Comparison of ENCODE assay signal across 22 cellular contexts in the genomic region with DNA sequence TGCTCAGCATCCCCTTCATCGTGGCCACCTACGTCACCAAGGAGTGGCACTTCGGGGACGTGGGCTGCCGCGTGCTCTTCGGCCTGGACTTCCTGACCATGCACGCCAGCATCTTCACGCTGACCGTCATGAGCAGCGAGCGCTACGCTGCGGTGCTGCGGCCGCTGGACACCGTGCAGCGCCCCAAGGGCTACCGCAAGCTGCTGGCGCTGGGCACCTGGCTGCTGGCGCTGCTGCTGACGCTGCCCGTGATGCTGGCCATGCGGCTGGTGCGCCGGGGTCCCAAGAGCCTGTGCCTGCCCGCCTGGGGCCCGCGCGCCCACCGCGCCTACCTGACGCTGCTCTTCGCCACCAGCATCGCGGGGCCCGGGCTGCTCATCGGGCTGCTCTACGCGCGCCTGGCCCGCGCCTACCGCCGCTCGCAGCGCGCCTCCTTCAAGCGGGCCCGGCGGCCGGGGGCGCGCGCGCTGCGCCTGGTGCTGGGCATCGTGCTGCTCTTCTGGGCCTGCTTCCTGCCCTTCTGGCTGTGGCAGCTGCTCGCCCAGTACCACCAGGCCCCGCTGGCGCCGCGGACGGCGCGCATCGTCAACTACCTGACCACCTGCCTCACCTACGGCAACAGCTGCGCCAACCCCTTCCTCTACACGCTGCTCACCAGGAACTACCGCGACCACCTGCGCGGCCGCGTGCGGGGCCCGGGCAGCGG. TPM values are rescaled to one million over a fixed set of nuclear protein-coding genes. Genes with fewer than 3 reads are reported as not detected.
"Had no signal": no experiment of that assay in that cellular context is flagged by ENCODE, and none has a peak within 500 bp of the region (broad histone marks: within the 10 kb centered on the region; RNA-seq: fewer than 3 reads in every experiment).

No MANE protein-coding gene starts in this region.

- H3K36me3 Mint-ChIP-seq: activated naive CD8-positive, alpha-beta T cell; brain; immature natural killer cell; neural progenitor cell had no signal

- FAIRE-seq: urothelium cell line had no signal

- H2AFZ ChIP-seq: neural progenitor cell had no signal

- H3K9me3 Mint-ChIP-seq: immature natural killer cell, neural progenitor cell had no signal

- H3K9me3 ChIP-seq: stomach, thoracic aorta had no signal

- DNase-seq: activated CD4-positive, alpha-beta T cell treated with anti-CD3 and anti-CD28 coated beads for 1 hour; activated CD4-positive, alpha-beta T cell treated with anti-CD3 and anti-CD28 coated beads, Interleukin-2, amount 50 U/mL, for 48 hours; activated gamma-delta T cell; activated T-cell treated with anti-CD3 and anti-CD28 coated beads, Interleukin-2, amount 50 U/mL, for 48 hours; amygdala; cerebellar nuclear complex; hypothalamus; immature natural killer cell; midbrain; retina; stomach; T-helper 9 cell had no signal

- H3K4me3 Mint-ChIP-seq: activated naive CD8-positive, alpha-beta T cell; brain; immature natural killer cell; neural progenitor cell had no signal

- H3K9ac ChIP-seq: neural progenitor cell had no signal

- H3K27ac ChIP-seq: neural progenitor cell, skin epidermis, stomach, thoracic aorta had no signal

- H3K36me3 ChIP-seq: neural progenitor cell, stomach, thoracic aorta had no signal

- H3K27ac Mint-ChIP-seq: activated naive CD8-positive, alpha-beta T cell; brain; immature natural killer cell; neural progenitor cell had no signal

- H3K4me3 ChIP-seq: lung, neural progenitor cell, skin epidermis, stomach, thoracic aorta had no signal

- H3K4me2 ChIP-seq: neural progenitor cell had no signal

RNA-seq across cellular contexts. Expression of a gene that starts 3.2 kb away (rescaled TPM):
- total RNA-seq: dermis microvascular lymphatic vessel endothelial cell, glomerular endothelial cell, stomach had no signal
- polyA plus RNA-seq: esophagus, immature natural killer cell, lung, stomach had no signal

RNA-seq across cellular contexts. Expression of a gene that starts 15.7 kb away (rescaled TPM):
- total RNA-seq: dermis microvascular lymphatic vessel endothelial cell, glomerular endothelial cell, lung, stomach, thoracic aorta had no signal
- polyA plus RNA-seq: immature natural killer cell, stomach had no signal
